ENCODE assay signal across 8 cellular contexts in genomic region chr10:80206277-80206655, GRCh38. TPM values are rescaled to one million over a fixed set of nuclear protein-coding genes. Genes with fewer than 3 reads are reported as not detected.
DNase-seq lines count a peak whose midpoint lies in the region; ATAC-seq and TF ChIP-seq lines count a peak whose summit lies in the region.

No MANE protein-coding gene starts in this region.

- peaks cover 7% of the 10 kb centered on the region for H3K36me3 Mint-ChIP-seq in T-cell

- DNase-seq in GM12865 (ENCODE audit: low read depth), result no peak
- DNase-seq in T-cell, result no peak
- no peak for DNase-seq in fibroblast of villous mesenchyme (ENCODE audit: low read depth)
- DNase-seq in SIG-M5 (lab: John Stamatoyannopoulos, UW), result no peak

- H3K4me2 ChIP-seq in skeletal muscle satellite cell (ENCODE audit: low read length), result peak overlapping the region; percentile 92

- CTCF ChIA-PET in T-cell (lab: Charles Lee), result interaction anchor here in 1 of 2 donors (0.6 kb wide), 1 partner anchor 18 kb away, joined by 3 read pairs; no protein-coding TSS in a partner anchor

- H3K4me1 Mint-ChIP-seq in T-cell, result peaks cover 45 to 62% (median 46%) of the 10 kb centered on the region in 3 donors

- no peaks in the 10 kb centered on the region for H3K27me3 Mint-ChIP-seq in T-cell

- peak overlapping the region; percentile 93 for H3K9ac ChIP-seq in skeletal muscle satellite cell (ENCODE audit: low read depth, low read length)

- POLR2A ChIA-PET in T-cell (lab: Charles Lee), result interaction anchor here (0.6 to 0.7 kb wide), 2 partner anchors 761 to 962 kb away, joined by 3 read pairs; partner anchors contain the start of gene ZCCHC24 (in 1 of the 2)

- peaks cover 44% of the 10 kb centered on the region for H3K4me1 ChIP-seq in skeletal muscle satellite cell (ENCODE audit: control insufficient read depth, insufficient read depth, low read length)

- peaks cover under 1% of the 10 kb centered on the region for H3K36me3 ChIP-seq in skeletal muscle satellite cell (ENCODE audit: insufficient read depth, low read length)

- H3K9me3 Mint-ChIP-seq in T-cell, result no peaks in the 10 kb centered on the region

- ATAC-seq in T-cell (replicated peaks in 1 of 4), result no peak
- no peak for ATAC-seq in GM18873 (IDR thresholded peaks at IDR 0.05; ENCODE audit: low FRiP score, unreplicated experiment)
- ATAC-seq in GM21737 (IDR thresholded peaks at IDR 0.05; ENCODE audit: unreplicated experiment), result no peak
- ATAC-seq in GM19351 (IDR thresholded peaks at IDR 0.05; ENCODE audit: unreplicated experiment), result no peak

- peak overlapping the region; percentile 83 to 85 (median 84) for H3K4me3 Mint-ChIP-seq in T-cell

- H3K27me3 ChIP-seq in skeletal muscle satellite cell (ENCODE audit: control insufficient read depth, insufficient read depth, low read length), result no peaks in the 10 kb centered on the region

- TF ChIP-seq CTCF in GM12865 (IDR thresholded peaks at IDR 0.05; ENCODE audit: insufficient read depth, low read depth, low read length, missing control alignments) (no peak), fibroblast of villous mesenchyme (IDR thresholded peaks at IDR 0.05; ENCODE audit: insufficient read depth, low read depth, low read length) (no peak)

- H3K4me3 ChIP-seq in GM12865 (ENCODE audit: low read depth, low read length) (peak overlapping the region; percentile 67), fibroblast of villous mesenchyme (ENCODE audit: low read depth, low read length) (peak overlapping the region; percentile 78), skeletal muscle satellite cell (ENCODE audit: low read length) (peak overlapping the region; percentile 91)

- H3K27ac Mint-ChIP-seq in T-cell, result peak overlapping the region; percentile 94 to 95

- no peaks in the 10 kb centered on the region for H3K9me3 ChIP-seq in skeletal muscle satellite cell (replicated peaks; ENCODE audit: low read length)

RNA-seq across cellular contexts. Expression of gene ANXA11, which starts 0.9 kb away (rescaled TPM):
- total RNA-seq in T-cell (100 to 1,000 TPM; 196 to 222 (median 208) TPM), fibroblast of villous mesenchyme (79.9 and 85.0 TPM in 2 replicates)
- total RNA-seq in skeletal muscle satellite cell (2012; rRNA removed), result 55.3 and 86.7 TPM in 2 replicates
